20 cellular contexts compared by ENCODE assay signal in the genomic region with DNA sequence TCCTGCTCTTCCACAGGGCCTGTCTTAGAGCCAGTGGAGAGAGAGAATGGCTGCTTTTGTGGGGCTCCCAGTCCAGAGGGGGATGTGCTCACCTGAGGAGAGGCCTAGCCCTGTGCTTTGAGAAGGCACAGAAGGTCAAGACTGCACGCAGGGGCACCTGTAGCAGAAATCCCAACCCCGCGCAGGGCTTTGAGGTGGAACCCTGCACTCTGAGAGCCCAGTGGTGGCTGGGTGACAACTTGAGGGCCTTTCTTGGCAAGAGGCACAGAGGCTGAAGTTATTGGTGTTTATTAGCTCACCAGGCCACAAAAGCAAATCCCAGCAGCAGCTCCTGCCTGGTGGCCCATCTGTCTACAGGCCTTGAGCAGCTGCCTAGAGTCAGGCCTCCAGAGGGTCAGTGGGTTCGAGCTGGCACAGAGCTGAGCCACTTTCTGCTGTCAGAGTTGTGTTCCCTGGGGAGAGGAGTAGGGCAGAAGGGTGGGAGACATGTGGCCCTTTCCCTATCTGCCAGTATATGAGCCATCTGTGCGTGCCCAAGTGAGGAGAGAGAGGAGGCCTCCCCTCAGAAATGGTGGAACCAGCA. TPM values are rescaled to one million over a fixed set of nuclear protein-coding genes. Genes with fewer than 3 reads are reported as not detected.
DNase-seq lines count a peak whose midpoint lies in the region; ATAC-seq, FAIRE-seq and TF ChIP-seq lines count a peak whose summit lies in the region.
"Had no signal": no experiment of that assay in that cellular context is flagged by ENCODE, and none has a peak within 500 bp of the region (broad histone marks: within the 10 kb centered on the region; RNA-seq: fewer than 3 reads in every experiment).

No MANE protein-coding gene starts in this region.

- H3K27me3 ChIP-seq in K562 (ENCODE audit: control insufficient read depth in 2 of 2, insufficient read depth in 2 of 2, low read length in 2 of 2): no peaks in the 10 kb centered on the region
- H3K27me3 ChIP-seq in spleen (replicated peaks in 1 of 7): no peaks in the 10 kb centered on the region
- H3K27me3 ChIP-seq: stomach had no signal

- TF ChIP-seq CTCF in K562 (IDR thresholded peaks at IDR 0.05 in 2 of 3, conservative IDR thresholded peaks at IDR 0.05 in 1 of 3; ENCODE audit: insufficient read depth in 2 of 3, low read depth in 1 of 3, low read length in 3 of 3) (no peak), spleen (IDR thresholded peaks at IDR 0.05 in 8 of 11, conservative IDR thresholded peaks at IDR 0.05 in 3 of 11) (no peak), Calu3 (IDR thresholded peaks at IDR 0.05; ENCODE audit: unreplicated experiment) (no peak)

- BruUV-seq in K562 (replicated peaks; lab: Mats Ljungman, UMichigan): no TSS peak
- BruUV-seq in Calu3 (replicated peaks; lab: Mats Ljungman, UMichigan): no TSS peak

- CTCF ChIA-PET in activated naive CD4-positive, alpha-beta T cell treated with anti-CD3 and anti-CD28 coated beads for 36 hours (lab: Charles Lee): no interaction called here
- CTCF ChIA-PET in K562 (lab: Yijun Ruan, JAX; ENCODE audit: low intra/inter-chr PET ratio): no interaction called here
- CTCF ChIA-PET in Calu3 (lab: Charles Lee): no interaction called here

- H3K4me1 Mint-ChIP-seq in activated naive CD4-positive, alpha-beta T cell treated with anti-CD3 and anti-CD28 coated beads for 36 hours (ENCODE audit: low read depth): peaks cover 8% of the 10 kb centered on the region
- H3K4me1 Mint-ChIP-seq in Calu3 (ENCODE audit: low read depth, unreplicated experiment): no peaks in the 10 kb centered on the region

- TF ChIP-seq RAD21 in K562 (CRISPR knock-in tag; conservative IDR thresholded peaks at IDR 0.05 in 1 of 2, IDR thresholded peaks at IDR 0.05 in 1 of 2): no peak

- no peak; the same call in 2 of the 3 replicates for ATAC-seq in K562
- no peak for ATAC-seq in HG03432 (IDR thresholded peaks at IDR 0.05; ENCODE audit: unreplicated experiment)
- ATAC-seq: GM23338 had no signal

- in situ Hi-C loops in K562 (cut with MboI): no loop called here

- H2AFZ ChIP-seq in K562 (ENCODE audit: low read depth, low read length): no peak overlapping the region
- H2AFZ ChIP-seq: GM23338 had no signal

- H3K9me3 ChIP-seq in K562 (replicated peaks; ENCODE audit: control insufficient read depth, insufficient read depth, low read depth, low read length) (no peaks in the 10 kb centered on the region), spleen (no peaks in the 10 kb centered on the region)
- H3K9me3 ChIP-seq: stomach had no signal

- H3K36me3 Mint-ChIP-seq in activated naive CD4-positive, alpha-beta T cell treated with anti-CD3 and anti-CD28 coated beads for 36 hours (ENCODE audit: low read depth): peaks cover 19% of the 10 kb centered on the region
- peaks cover 17% of the 10 kb centered on the region for H3K36me3 Mint-ChIP-seq in Calu3 (ENCODE audit: insufficient read depth, unreplicated experiment)

- H3K79me2 ChIP-seq in K562 (ENCODE audit: control insufficient read depth, insufficient read depth, low read length): 0 out of 3 replicates have a peak, but pooled peaks cover 3% of the 10 kb centered on the region

- peaks cover 57% of the 10 kb centered on the region for H3K36me3 ChIP-seq in K562 (ENCODE audit: control insufficient read depth, insufficient read depth, low read length)
- peaks cover 0 to 75% (median 51%) of the 10 kb centered on the region in 6 donors for H3K36me3 ChIP-seq in spleen

- no peak for DNase-seq in activated naive CD4-positive, alpha-beta T cell treated with anti-CD3 and anti-CD28 coated beads for 36 hours
- no peak for DNase-seq in activated naive CD4-positive, alpha-beta T cell treated with Interleukin-2 at 50 U/mL for 16 hours
- DNase-seq in NCI-H2171 treated with DMSO at 0.1 percent for 48 hours (lab: John Stamatoyannopoulos, UW): peak; percentile 95
- no peak for DNase-seq in K562 (ENCODE audit: extremely low read depth in 1 of 4, low spot score in 3 of 4)
- no peak for DNase-seq in spleen
- no peak for DNase-seq in Calu3
- no peak for DNase-seq in activated CD4-positive, alpha-beta T cell treated with anti-CD3 and anti-CD28 coated beads for 4 hours
- DNase-seq: activated naive CD8-positive, alpha-beta T cell treated with anti-CD3 and anti-CD28 coated beads, Interleukin-2, amount 10 ng/mL, durations not matched to agents 7 days and 5 days; foreskin fibroblast; NCI-H1417 treated with DMSO at 0.1 percent for 48 hours; SIG-M5; stimulated activated CD4-positive, alpha-beta T cell treated with anti-CD3 and anti-CD28 coated beads, Interleukin-15, amount 100 ng/mL, for 24 hours; stomach had no signal

- TF ChIP-seq EP300 in K562 (IDR thresholded peaks at IDR 0.05; ENCODE audit: low read length): no peak

- H3K4me3 ChIP-seq in K562 (no peak overlapping the region), spleen (no peak overlapping the region)
- H3K4me3 ChIP-seq: GM23338, stomach had no signal

- peaks cover 0 to 3% of the 10 kb centered on the region in 2 experiments; a peak in 1 of 5 replicates for H3K4me1 ChIP-seq in K562 (replicated peaks in 1 of 2; ENCODE audit: control insufficient read depth in 2 of 2, insufficient read depth in 2 of 2, low read length in 2 of 2)
- peaks cover under 1 to 51% (median 22%) of the 10 kb centered on the region in 6 donors for H3K4me1 ChIP-seq in spleen

- H3K27ac Mint-ChIP-seq in activated naive CD4-positive, alpha-beta T cell treated with anti-CD3 and anti-CD28 coated beads for 36 hours: peak overlapping the region; percentile 58
- H3K27ac Mint-ChIP-seq in Calu3 (ENCODE audit: unreplicated experiment): no peak overlapping the region
- H3K27ac Mint-ChIP-seq: GM23338; T-helper 1 cell treated with Interleukin-12 subunit alpha and Interleukin-12 subunit beta and Interleukin-4 antibody, amounts not matched to agents 30 μg/mL and 1 μg/mL, for 36 hours had no signal

- H4K20me1 ChIP-seq in K562 (replicated peaks; ENCODE audit: control insufficient read depth, insufficient read depth, low read length): peaks cover 10% of the 10 kb centered on the region; the same call in 1 of the 2 replicates

- intact Hi-C loops in activated naive CD4-positive, alpha-beta T cell treated with anti-CD3 and anti-CD28 coated beads for 36 hours (cut with micrococcal nuclease): no loop called here
- intact Hi-C loops in K562 (cut with micrococcal nuclease): no loop called here
- intact Hi-C loops in spleen (cut with DNase I; ENCODE audit: low total_unique reads): no loop called here
- intact Hi-C loops in Calu3 (cut with micrococcal nuclease; ENCODE audit: unreplicated experiment): no loop called here

- no peak overlapping the region for H3K4me3 Mint-ChIP-seq in activated naive CD4-positive, alpha-beta T cell treated with anti-CD3 and anti-CD28 coated beads for 36 hours
- no peak overlapping the region for H3K4me3 Mint-ChIP-seq in Calu3 (ENCODE audit: low read depth, unreplicated experiment)
- H3K4me3 Mint-ChIP-seq: activated naive CD8-positive, alpha-beta T cell treated with anti-CD3 and anti-CD28 coated beads, Interleukin-2, amount 10 ng/mL, durations not matched to agents 7 days and 5 days; GM23338; T-helper 1 cell treated with Interleukin-12 subunit alpha and Interleukin-12 subunit beta and Interleukin-4 antibody, amounts not matched to agents 30 μg/mL and 1 μg/mL, for 36 hours had no signal

- H3K9ac ChIP-seq in K562 (ENCODE audit: insufficient read depth in 1 of 2, low read depth in 2 of 2, low read length in 2 of 2): peak overlapping the region in 1 of 2 experiments; percentile 31; a peak in 1 of 4 replicates

- H3K27ac ChIP-seq in K562 (ENCODE audit: extremely low read depth, low read depth, low read length) (no peak overlapping the region), spleen (peak overlapping the region in 5 of 8 donors; percentile 57 to 73 (median 64))
- H3K27ac ChIP-seq: stomach had no signal

- FAIRE-seq in K562 (lab: Jason Lieb, UNC): no peak

- TF ChIP-seq POLR2A in K562 (conservative IDR thresholded peaks at IDR 0.05) (peak; percentile 15; the same call in 1 of the 2 replicates), spleen (IDR thresholded peaks at IDR 0.05) (no peak)

- H3K9me1 ChIP-seq in K562 (ENCODE audit: control insufficient read depth, insufficient read depth, low read length): peaks cover 6% of the 10 kb centered on the region

- no peaks in the 10 kb centered on the region for H3K27me3 Mint-ChIP-seq in activated naive CD4-positive, alpha-beta T cell treated with anti-CD3 and anti-CD28 coated beads for 36 hours (ENCODE audit: low read depth)
- H3K27me3 Mint-ChIP-seq in Calu3 (ENCODE audit: unreplicated experiment): no peaks in the 10 kb centered on the region
- H3K27me3 Mint-ChIP-seq: activated naive CD8-positive, alpha-beta T cell treated with anti-CD3 and anti-CD28 coated beads, Interleukin-2, amount 10 ng/mL, durations not matched to agents 7 days and 5 days had no signal

- WGBS in K562 (ENCODE audit: insufficient coverage, low coverage, missing lambda C conversion rate): 86% methylated on average over 5 of the region's 5 CpGs
- WGBS in spleen, 5 donors: 88 to 100% (median 95%) methylated on average over 1 to 5 of the region's 5 CpGs

- H3K9me3 Mint-ChIP-seq in activated naive CD4-positive, alpha-beta T cell treated with anti-CD3 and anti-CD28 coated beads for 36 hours: no peaks in the 10 kb centered on the region
- H3K9me3 Mint-ChIP-seq in Calu3 (ENCODE audit: low read depth, unreplicated experiment): no peaks in the 10 kb centered on the region
- H3K9me3 Mint-ChIP-seq: activated naive CD8-positive, alpha-beta T cell treated with anti-CD3 and anti-CD28 coated beads, Interleukin-2, amount 10 ng/mL, durations not matched to agents 7 days and 5 days; GM23338; T-helper 1 cell treated with Interleukin-12 subunit alpha and Interleukin-12 subunit beta and Interleukin-4 antibody, amounts not matched to agents 30 μg/mL and 1 μg/mL, for 36 hours had no signal

- POLR2A ChIA-PET in K562 (lab: Yijun Ruan, JAX): interaction anchor here (0.7 to 1.3 kb wide), 3 partner anchors 12 to 226 kb away, joined by 3 to 4 read pairs (median 3); no protein-coding TSS in a partner anchor

- no peak overlapping the region for H3K4me2 ChIP-seq in K562 (ENCODE audit: insufficient read depth, low read length)
- H3K4me2 ChIP-seq: GM23338 had no signal

RNA-seq across cellular contexts. Expression of gene SZRD1, which starts 31.4 kb away (rescaled TPM):
- total RNA-seq in activated naive CD4-positive, alpha-beta T cell treated with anti-CD3 and anti-CD28 coated beads for 36 hours: 100 to 1,000 TPM; 169 to 179 TPM
- total RNA-seq in K562 (2011; cell fraction: chromatin; rRNA removed; ENCODE audit: low replicate concordance): 32.7 and 51.8 TPM in 2 replicates
- total RNA-seq in K562 (2011; cell fraction: nucleolus; rRNA removed): 40.4 and 41.1 TPM in 2 replicates
- 47.8 and 68.1 TPM in 2 replicates for total RNA-seq in K562 (2011; cell fraction: nucleoplasm; rRNA removed)
- total RNA-seq in K562 (2014; rRNA removed) (72.9 and 112 TPM in 2 replicates), K562 (2014; rRNA removed; fragmentation: Illumina TruSeq; extraction: Trizol) (48.5 and 53.3 TPM in 2 replicates), K562 (2015; rRNA removed; fragmentation: Illumina TruSeq; extraction: Trizol) (80.1 and 88.3 TPM in 2 replicates), K562 (2021) (145 and 149 TPM in 2 replicates), spleen (100 to 1,000 TPM in 4 of 7 donors, 10 to 100 TPM in 3; 68.9 to 129 (median 103) TPM), Calu3 (2022) (95.9 and 107 TPM in 2 replicates)
- polyA plus RNA-seq in K562 (2011; rRNA removed) (82.5 and 83.2 TPM in 2 replicates), K562 (2014; fragmentation: Illumina TruSeq; extraction: Trizol) (143 and 171 TPM in 2 replicates), K562 (2014; fragmentation: Nextera tagmentation; extraction: Ambion mirVana) (1 to 10 TPM; 3.9 to 7.2 TPM), K562 (2014; rRNA removed) (82.5 and 110 TPM in 2 replicates), spleen (10 to 100 TPM; 37.8 to 84.1 (median 53.8) TPM)
- polyA plus RNA-seq in K562 (2011; cell fraction: cytosol; rRNA removed): 119 and 167 TPM in 2 replicates
- 47.8 and 62.7 TPM in 2 replicates for polyA plus RNA-seq in K562 (2011; cell fraction: nucleus; rRNA removed)
- 91.4 and 111 TPM in 2 replicates for polyA plus RNA-seq in K562 (2012)
- polyA minus RNA-seq in K562 (2011; rRNA and poly(A)+ RNA removed): 36.0 and 46.5 TPM in 2 replicates
- polyA minus RNA-seq in K562 (2011; cell fraction: cytosol; rRNA and poly(A)+ RNA removed): 60.6 and 62.5 TPM in 2 replicates
- 12.4 and 16.3 TPM in 2 replicates for polyA minus RNA-seq in K562 (2011; cell fraction: nucleus; rRNA and poly(A)+ RNA removed)

RNA-seq across cellular contexts. Expression of gene SPATA21, which starts 38.8 kb away (rescaled TPM):
- not detected for total RNA-seq in activated naive CD4-positive, alpha-beta T cell treated with anti-CD3 and anti-CD28 coated beads for 36 hours
- 0.19 and 0.77 TPM in 2 replicates for total RNA-seq in K562 (2011; cell fraction: chromatin; rRNA removed; ENCODE audit: low replicate concordance)
- 0.33 and 0.53 TPM in 2 replicates for total RNA-seq in K562 (2011; cell fraction: nucleolus; rRNA removed)
- 0.22 TPM in 1 of 2 replicates, not detected in the other for total RNA-seq in K562 (2011; cell fraction: nucleoplasm; rRNA removed)
- total RNA-seq in K562 (2014; rRNA removed): 0.08 TPM in 1 of 2 replicates, not detected in the other
- total RNA-seq in K562 (2014; rRNA removed; fragmentation: Illumina TruSeq; extraction: Trizol): 0.11 and 0.13 TPM in 2 replicates
- 0.11 TPM in 1 of 2 replicates, not detected in the other for total RNA-seq in K562 (2015; rRNA removed; fragmentation: Illumina TruSeq; extraction: Trizol)
- total RNA-seq in K562 (2021): 0.13 TPM in 1 of 2 replicates, not detected in the other
- 0.04 and 0.17 TPM in 2 replicates for polyA plus RNA-seq in K562 (2011; rRNA removed)
- polyA plus RNA-seq in K562 (2011; cell fraction: cytosol; rRNA removed): 0.07 and 0.25 TPM in 2 replicates
- 0.17 and 0.87 TPM in 2 replicates for polyA plus RNA-seq in K562 (2011; cell fraction: nucleus; rRNA removed)
- polyA plus RNA-seq in K562 (2012): 0.12 and 0.26 TPM in 2 replicates
- 0.15 TPM in 1 of 2 replicates, not detected in the other for polyA plus RNA-seq in K562 (2014; fragmentation: Illumina TruSeq; extraction: Trizol)
- under 1 TPM in 1 of 2 experiments, not detected in 1; 0.10 TPM for polyA plus RNA-seq in K562 (2014; fragmentation: Nextera tagmentation; extraction: Ambion mirVana)
- polyA plus RNA-seq in K562 (2014; rRNA removed): 0.28 and 0.36 TPM in 2 replicates
- not detected in 2 replicates for polyA minus RNA-seq in K562 (2011; rRNA and poly(A)+ RNA removed)
- not detected in 2 replicates for polyA minus RNA-seq in K562 (2011; cell fraction: cytosol; rRNA and poly(A)+ RNA removed)
- not detected in 2 replicates for polyA minus RNA-seq in K562 (2011; cell fraction: nucleus; rRNA and poly(A)+ RNA removed)
- total RNA-seq in spleen: under 1 TPM in 1 of 7 donors, not detected in 6; 0.30 TPM
- under 1 TPM; 0.13 to 0.32 (median 0.18) TPM for polyA plus RNA-seq in spleen
- not detected in 2 replicates for total RNA-seq in Calu3 (2022)
- total RNA-seq: activated naive CD8-positive, alpha-beta T cell treated with anti-CD3 and anti-CD28 coated beads, Interleukin-2, amount 10 ng/mL, durations not matched to agents 7 days and 5 days; Daoy; NCI-H460; renal cortical epithelial cell; stomach; urinary bladder had no signal
- polyA plus RNA-seq: GM23338 had no signal

RNA-seq across cellular contexts. Expression of gene NECAP2, which starts 42.1 kb away (rescaled TPM):
- 10 to 100 TPM; 53.3 to 53.4 TPM for total RNA-seq in activated naive CD4-positive, alpha-beta T cell treated with anti-CD3 and anti-CD28 coated beads for 36 hours
- total RNA-seq in K562 (2011; cell fraction: chromatin; rRNA removed; ENCODE audit: low replicate concordance): 80.1 and 150 TPM in 2 replicates
- 98.0 and 100 TPM in 2 replicates for total RNA-seq in K562 (2011; cell fraction: nucleolus; rRNA removed)
- 86.6 and 88.1 TPM in 2 replicates for total RNA-seq in K562 (2011; cell fraction: nucleoplasm; rRNA removed)
- total RNA-seq in K562 (2014; rRNA removed) (82.8 and 105 TPM in 2 replicates), K562 (2014; rRNA removed; fragmentation: Illumina TruSeq; extraction: Trizol) (58.6 and 62.1 TPM in 2 replicates), K562 (2015; rRNA removed; fragmentation: Illumina TruSeq; extraction: Trizol) (77.6 and 79.2 TPM in 2 replicates), K562 (2021) (71.9 and 72.5 TPM in 2 replicates), spleen (100 to 1,000 TPM in 6 of 7 donors, 10 to 100 TPM in 1; 98.8 to 150 (median 122) TPM), Calu3 (2022) (28.1 and 30.7 TPM in 2 replicates)
- polyA plus RNA-seq in K562 (2011; rRNA removed) (81.8 and 85.4 TPM in 2 replicates), K562 (2014; fragmentation: Illumina TruSeq; extraction: Trizol) (92.9 and 93.7 TPM in 2 replicates), K562 (2014; fragmentation: Nextera tagmentation; extraction: Ambion mirVana) (10 to 100 TPM; 22.7 to 30.6 TPM), K562 (2014; rRNA removed) (107 and 118 TPM in 2 replicates), spleen (100 to 1,000 TPM in 1 of 3 donors, 10 to 100 TPM in 2; 59.7 to 105 (median 78.6) TPM)
- polyA plus RNA-seq in K562 (2011; cell fraction: cytosol; rRNA removed): 92.3 and 104 TPM in 2 replicates
- polyA plus RNA-seq in K562 (2011; cell fraction: nucleus; rRNA removed): 65.6 and 71.5 TPM in 2 replicates
- 75.2 and 79.0 TPM in 2 replicates for polyA plus RNA-seq in K562 (2012)
- polyA minus RNA-seq in K562 (2011; rRNA and poly(A)+ RNA removed): 70.5 and 74.7 TPM in 2 replicates
- 45.0 and 45.3 TPM in 2 replicates for polyA minus RNA-seq in K562 (2011; cell fraction: cytosol; rRNA and poly(A)+ RNA removed)
- 31.8 and 51.9 TPM in 2 replicates for polyA minus RNA-seq in K562 (2011; cell fraction: nucleus; rRNA and poly(A)+ RNA removed)

RNA-seq across cellular contexts. Expression of gene FBXO42, which starts 46.2 kb away (rescaled TPM):
- 10 to 100 TPM in 1 of 2 experiments, 1 to 10 TPM in 1; 7.5 to 10.2 TPM for total RNA-seq in activated naive CD4-positive, alpha-beta T cell treated with anti-CD3 and anti-CD28 coated beads for 36 hours
- 67.9 and 105 TPM in 2 replicates for total RNA-seq in K562 (2011; cell fraction: chromatin; rRNA removed; ENCODE audit: low replicate concordance)
- 41.7 and 47.5 TPM in 2 replicates for total RNA-seq in K562 (2011; cell fraction: nucleolus; rRNA removed)
- 69.1 and 89.4 TPM in 2 replicates for total RNA-seq in K562 (2011; cell fraction: nucleoplasm; rRNA removed)
- total RNA-seq in K562 (2014; rRNA removed) (11.6 and 13.6 TPM in 2 replicates), K562 (2014; rRNA removed; fragmentation: Illumina TruSeq; extraction: Trizol) (14.6 and 17.4 TPM in 2 replicates), K562 (2015; rRNA removed; fragmentation: Illumina TruSeq; extraction: Trizol) (15.5 and 17.5 TPM in 2 replicates), K562 (2021) (21.2 and 24.1 TPM in 2 replicates), spleen (10 to 100 TPM; 18.7 to 30.2 (median 23.7) TPM), Calu3 (2022) (10.6 and 13.3 TPM in 2 replicates)
- polyA plus RNA-seq in K562 (2011; rRNA removed) (23.6 and 37.6 TPM in 2 replicates), K562 (2014; fragmentation: Illumina TruSeq; extraction: Trizol) (20.8 and 24.8 TPM in 2 replicates), K562 (2014; fragmentation: Nextera tagmentation; extraction: Ambion mirVana) (1 to 10 TPM; 7.2 to 8.0 TPM), K562 (2014; rRNA removed) (15.4 and 20.1 TPM in 2 replicates), spleen (10 to 100 TPM in 1 of 3 donors, 1 to 10 TPM in 2; 8.6 to 12.4 (median 9.9) TPM)
- polyA plus RNA-seq in K562 (2011; cell fraction: cytosol; rRNA removed): 26.7 and 30.1 TPM in 2 replicates
- 48.3 and 53.6 TPM in 2 replicates for polyA plus RNA-seq in K562 (2011; cell fraction: nucleus; rRNA removed)
- polyA plus RNA-seq in K562 (2012): 17.4 and 33.7 TPM in 2 replicates
- 31.9 and 41.8 TPM in 2 replicates for polyA minus RNA-seq in K562 (2011; rRNA and poly(A)+ RNA removed)
- polyA minus RNA-seq in K562 (2011; cell fraction: cytosol; rRNA and poly(A)+ RNA removed): 13.6 and 19.1 TPM in 2 replicates
- 13.2 and 26.5 TPM in 2 replicates for polyA minus RNA-seq in K562 (2011; cell fraction: nucleus; rRNA and poly(A)+ RNA removed)
